ENCODE assay signal across 33 cellular contexts in genomic region chr9:101047848-101048402, GRCh38. TPM values are rescaled to one million over a fixed set of nuclear protein-coding genes. Genes with fewer than 3 reads are reported as not detected.
A peak's percentile ranks its signal among the peaks of the same experiment; 100 is the strongest.
DNase-seq lines count a peak whose midpoint lies in the region; ATAC-seq and TF ChIP-seq lines count a peak whose summit lies in the region.
"Had no signal": no experiment of that assay in that cellular context is flagged by ENCODE, and none has a peak within 500 bp of the region (broad histone marks: within the 10 kb centered on the region; RNA-seq: fewer than 3 reads in every experiment).

No MANE protein-coding gene starts in this region.

- H3K27me3 ChIP-seq in breast epithelium (no peaks in the 10 kb centered on the region), PC-3 (ENCODE audit: low read length) (no peaks in the 10 kb centered on the region), Peyer's patch (no peaks in the 10 kb centered on the region)
- no peaks in the 10 kb centered on the region for H3K27me3 ChIP-seq in naive thymus-derived CD4-positive, alpha-beta T cell (ENCODE audit: control insufficient read depth in 2 of 2, insufficient read depth in 2 of 2, low read length in 2 of 2)
- H3K27me3 ChIP-seq: adrenal gland, colonic mucosa, vagina had no signal

- H3K79me2 ChIP-seq in PC-3 (ENCODE audit: low read length), result no peaks in the 10 kb centered on the region

- no peaks in the 10 kb centered on the region for H3K9me3 Mint-ChIP-seq in MCF 10A (ENCODE audit: unreplicated experiment)
- peaks cover 0 to 7% (median 0%) of the 10 kb centered on the region in 11 donors for H3K9me3 Mint-ChIP-seq in naive thymus-derived CD4-positive, alpha-beta T cell
- no peaks in the 10 kb centered on the region for H3K9me3 Mint-ChIP-seq in activated naive CD4-positive, alpha-beta T cell treated with anti-CD3 and anti-CD28 coated beads, Interleukin-2, amount 10 ng/mL, durations not matched to agents 7 days and 5 days
- H3K9me3 Mint-ChIP-seq: activated CD4-positive, alpha-beta memory T cell treated with anti-CD3 and anti-CD28 coated beads for 36 hours; activated T-helper 1 cell treated with anti-CD3 and anti-CD28 coated beads, Interleukin-12 subunit alpha, Interleukin-12 subunit beta, Interleukin-2, Interleukin-4 antibody, amounts not matched to agents 30 ng/mL and 10 ng/mL and 1 ng/mL, durations not matched to agents 14 hours and 24 hours and 36 hours had no signal

- H3K4me1 ChIP-seq in breast epithelium (no peaks in the 10 kb centered on the region), PC-3 (ENCODE audit: insufficient read depth, low read length) (no peaks in the 10 kb centered on the region), Peyer's patch (no peaks in the 10 kb centered on the region)
- no peaks in the 10 kb centered on the region for H3K4me1 ChIP-seq in naive thymus-derived CD4-positive, alpha-beta T cell (ENCODE audit: control insufficient read depth in 2 of 2, insufficient read depth in 2 of 2, low read length in 2 of 2)
- H3K4me1 ChIP-seq: A549, adrenal gland, body of pancreas, colonic mucosa, vagina had no signal

- H3K36me3 Mint-ChIP-seq in MCF 10A (ENCODE audit: insufficient read depth, unreplicated experiment), result peaks cover 2% of the 10 kb centered on the region
- H3K36me3 Mint-ChIP-seq in naive thymus-derived CD4-positive, alpha-beta T cell, result no peaks in the 10 kb centered on the region
- no peaks in the 10 kb centered on the region for H3K36me3 Mint-ChIP-seq in activated naive CD4-positive, alpha-beta T cell treated with anti-CD3 and anti-CD28 coated beads, Interleukin-2, amount 10 ng/mL, durations not matched to agents 7 days and 5 days
- H3K36me3 Mint-ChIP-seq: activated CD4-positive, alpha-beta memory T cell treated with anti-CD3 and anti-CD28 coated beads for 36 hours had no signal

- H3K27ac ChIP-seq in breast epithelium (no peak overlapping the region), PC-3 (ENCODE audit: low read length) (no peak overlapping the region), Peyer's patch (no peak overlapping the region)
- no peak overlapping the region for H3K27ac ChIP-seq in naive thymus-derived CD4-positive, alpha-beta T cell (ENCODE audit: low read depth, low read length)
- H3K27ac ChIP-seq: A549, adrenal gland, body of pancreas, colonic mucosa, left ventricle myocardium inferior, vagina had no signal

- TF ChIP-seq POLR2A in breast epithelium (IDR thresholded peaks at IDR 0.05) (no peak), Peyer's patch (IDR thresholded peaks at IDR 0.05) (no peak)

- peaks cover 38% of the 10 kb centered on the region for H3K27me3 Mint-ChIP-seq in MCF 10A (ENCODE audit: insufficient read depth, unreplicated experiment)
- peaks cover 0 to 11% (median 0%) of the 10 kb centered on the region in 5 donors for H3K27me3 Mint-ChIP-seq in naive thymus-derived CD4-positive, alpha-beta T cell
- H3K27me3 Mint-ChIP-seq in activated naive CD4-positive, alpha-beta T cell treated with anti-CD3 and anti-CD28 coated beads, Interleukin-2, amount 10 ng/mL, durations not matched to agents 7 days and 5 days, result no peaks in the 10 kb centered on the region
- H3K27me3 Mint-ChIP-seq: activated CD4-positive, alpha-beta memory T cell treated with anti-CD3 and anti-CD28 coated beads for 36 hours; stimulated activated naive CD8-positive, alpha-beta T cell treated with anti-CD3 and anti-CD28 coated beads, Interleukin-15, amount 100 ng/mL, for 72 hours had no signal

- DNase-seq in MCF 10A (ENCODE audit: unreplicated experiment) (peak; percentile 43), breast epithelium (ENCODE audit: low spot score in 2 of 2) (no peak), PC-3 (peak; percentile 1), dermis blood vessel endothelial cell (peak; percentile 4), superior temporal gyrus (ENCODE audit: extremely low spot score) (peak; percentile 55), Peyer's patch (no peak)
- no peak for DNase-seq in naive thymus-derived CD4-positive, alpha-beta T cell
- DNase-seq in activated naive CD4-positive, alpha-beta T cell treated with anti-CD3 and anti-CD28 coated beads, Interleukin-2, amount 10 ng/mL, durations not matched to agents 7 days and 5 days, result no peak
- DNase-seq: activated CD4-positive, alpha-beta memory T cell treated with anti-CD3 and anti-CD28 coated beads for 36 hours; activated CD4-positive, CD25-positive, alpha-beta regulatory T cell treated with anti-CD3 and anti-CD28 coated beads, Interleukin-2, amount 50 U/mL, for 72 hours; activated naive CD4-positive, alpha-beta T cell treated with Interleukin-2 at 50 U/mL for 16 hours; adrenal gland; AML-193; body of pancreas; CD4-positive, alpha-beta T cell; colonic mucosa; effector CD8-positive, alpha-beta T cell; erythroblast; foreskin fibroblast; head of caudate nucleus; islet precursor cell; KBM-7; left ventricle myocardium inferior; NCI-H1417; NCI-H82; right cardiac atrium; stimulated activated naive CD8-positive, alpha-beta T cell treated with anti-CD3 and anti-CD28 coated beads, Interleukin-15, amount 100 ng/mL, for 72 hours had no signal

- BruUV-seq in MCF 10A (replicated peaks; lab: Mats Ljungman, UMichigan) (no TSS peak), PC-3 (replicated peaks; lab: Mats Ljungman, UMichigan) (no TSS peak)

- CTCF ChIA-PET in MCF 10A (lab: Yijun Ruan, JAX) (no interaction called here), PC-3 (lab: Charles Lee) (no interaction called here)
- CTCF ChIA-PET in naive thymus-derived CD4-positive, alpha-beta T cell (lab: Charles Lee), result no interaction called here
- CTCF ChIA-PET in activated naive CD4-positive, alpha-beta T cell treated with anti-CD3 and anti-CD28 coated beads, Interleukin-2, amount 10 ng/mL, durations not matched to agents 7 days and 5 days (lab: Charles Lee), result no interaction called here

- H3K36me3 ChIP-seq in breast epithelium (no peaks in the 10 kb centered on the region), PC-3 (ENCODE audit: low read depth, low read length) (no peaks in the 10 kb centered on the region), Peyer's patch (no peaks in the 10 kb centered on the region)
- H3K36me3 ChIP-seq in naive thymus-derived CD4-positive, alpha-beta T cell (ENCODE audit: control insufficient read depth in 2 of 3, insufficient read depth in 3 of 3, low read length in 3 of 3), result no peaks in the 10 kb centered on the region
- H3K36me3 ChIP-seq: adrenal gland, colonic mucosa, left ventricle myocardium inferior, vagina had no signal

- no peak overlapping the region for H3K4me2 ChIP-seq in PC-3 (ENCODE audit: low read length)
- H3K4me2 ChIP-seq: A549 had no signal

- no peak for ATAC-seq in PC-3
- no peak for ATAC-seq in naive thymus-derived CD4-positive, alpha-beta T cell
- ATAC-seq: A549; body of pancreas; GM12878; right cardiac atrium; stimulated activated naive CD8-positive, alpha-beta T cell treated with anti-CD3 and anti-CD28 coated beads, Interleukin-15, amount 100 ng/mL, for 72 hours had no signal

- POLR2A ChIA-PET in MCF 10A (lab: Yijun Ruan, JAX), result interaction anchor here (0.6 to 1.0 kb wide), 2 partner anchors 10 to 24 kb away, joined by 3 to 4 read pairs; no protein-coding TSS in a partner anchor
- POLR2A ChIA-PET in PC-3 (lab: Charles Lee; ENCODE audit: unreplicated experiment), result no interaction called here
- POLR2A ChIA-PET in naive thymus-derived CD4-positive, alpha-beta T cell (lab: Charles Lee), result no interaction called here

- H3K9me2 ChIP-seq in PC-3 (replicated peaks; ENCODE audit: low read length), result no peaks in the 10 kb centered on the region

- H3K9me3 ChIP-seq in breast epithelium, result no peaks in the 10 kb centered on the region
- H3K9me3 ChIP-seq in PC-3 (ENCODE audit: low read length), result no peaks in the 10 kb centered on the region
- H3K9me3 ChIP-seq in Peyer's patch, result no peaks in the 10 kb centered on the region
- no peaks in the 10 kb centered on the region for H3K9me3 ChIP-seq in naive thymus-derived CD4-positive, alpha-beta T cell (ENCODE audit: control insufficient read depth in 2 of 3, low read length in 3 of 3)
- H3K9me3 ChIP-seq: A549, body of pancreas, colonic mucosa, left ventricle myocardium inferior, vagina had no signal

- H3K4me3 Mint-ChIP-seq in MCF 10A (ENCODE audit: unreplicated experiment), result no peak overlapping the region
- H3K4me3 Mint-ChIP-seq in naive thymus-derived CD4-positive, alpha-beta T cell, result no peak overlapping the region
- H3K4me3 Mint-ChIP-seq in activated naive CD4-positive, alpha-beta T cell treated with anti-CD3 and anti-CD28 coated beads, Interleukin-2, amount 10 ng/mL, durations not matched to agents 7 days and 5 days, result no peak overlapping the region
- H3K4me3 Mint-ChIP-seq: activated CD4-positive, alpha-beta memory T cell treated with anti-CD3 and anti-CD28 coated beads for 36 hours; activated T-helper 1 cell treated with anti-CD3 and anti-CD28 coated beads, Interleukin-12 subunit alpha, Interleukin-12 subunit beta, Interleukin-2, Interleukin-4 antibody, amounts not matched to agents 30 ng/mL and 10 ng/mL and 1 ng/mL, durations not matched to agents 14 hours and 24 hours and 36 hours; CD4-positive, alpha-beta T cell; stimulated activated naive CD8-positive, alpha-beta T cell treated with anti-CD3 and anti-CD28 coated beads, Interleukin-15, amount 100 ng/mL, for 72 hours had no signal

- H3K4me3 ChIP-seq in breast epithelium (no peak overlapping the region), PC-3 (ENCODE audit: low read length) (no peak overlapping the region), Peyer's patch (no peak overlapping the region)
- H3K4me3 ChIP-seq in naive thymus-derived CD4-positive, alpha-beta T cell (ENCODE audit: low read length), result no peak overlapping the region
- H3K4me3 ChIP-seq: A549, adrenal gland, body of pancreas, colonic mucosa, GM12878, left ventricle myocardium inferior, vagina had no signal

- H3F3A ChIP-seq in PC-3 (ENCODE audit: low read length, unreplicated experiment), result no peaks in the 10 kb centered on the region

- no peak overlapping the region for H3K27ac Mint-ChIP-seq in MCF 10A (ENCODE audit: low read depth, unreplicated experiment)
- H3K27ac Mint-ChIP-seq in naive thymus-derived CD4-positive, alpha-beta T cell, result no peak overlapping the region
- H3K27ac Mint-ChIP-seq in activated naive CD4-positive, alpha-beta T cell treated with anti-CD3 and anti-CD28 coated beads, Interleukin-2, amount 10 ng/mL, durations not matched to agents 7 days and 5 days, result no peak overlapping the region
- H3K27ac Mint-ChIP-seq: activated CD4-positive, alpha-beta memory T cell treated with anti-CD3 and anti-CD28 coated beads for 36 hours; activated T-helper 1 cell treated with anti-CD3 and anti-CD28 coated beads, Interleukin-12 subunit alpha, Interleukin-12 subunit beta, Interleukin-2, Interleukin-4 antibody, amounts not matched to agents 30 ng/mL and 10 ng/mL and 1 ng/mL, durations not matched to agents 14 hours and 24 hours and 36 hours; CD4-positive, alpha-beta T cell; stimulated activated naive CD8-positive, alpha-beta T cell treated with anti-CD3 and anti-CD28 coated beads, Interleukin-15, amount 100 ng/mL, for 72 hours had no signal

- no peak overlapping the region for H2AFZ ChIP-seq in PC-3 (ENCODE audit: low read length)

- no peak overlapping the region for H3K9ac ChIP-seq in PC-3 (ENCODE audit: low read length)

- H3K4me1 Mint-ChIP-seq in MCF 10A (ENCODE audit: insufficient read depth, unreplicated experiment), result no peaks in the 10 kb centered on the region
- peaks cover 0 to 2% (median 0%) of the 10 kb centered on the region in 7 donors for H3K4me1 Mint-ChIP-seq in naive thymus-derived CD4-positive, alpha-beta T cell
- H3K4me1 Mint-ChIP-seq in activated naive CD4-positive, alpha-beta T cell treated with anti-CD3 and anti-CD28 coated beads, Interleukin-2, amount 10 ng/mL, durations not matched to agents 7 days and 5 days, result no peaks in the 10 kb centered on the region
- H3K4me1 Mint-ChIP-seq: stimulated activated naive CD8-positive, alpha-beta T cell treated with anti-CD3 and anti-CD28 coated beads, Interleukin-15, amount 100 ng/mL, for 72 hours had no signal

- intact Hi-C loops in MCF 10A (cut with micrococcal nuclease) (no loop called here), breast epithelium (cut with DNase I; ENCODE audit: low total_unique reads) (no loop called here), PC-3 (cut with micrococcal nuclease) (no loop called here)
- intact Hi-C loops in naive thymus-derived CD4-positive, alpha-beta T cell (cut with micrococcal nuclease), result no loop called here

- H4K20me1 ChIP-seq in PC-3 (ENCODE audit: low read length), result no peaks in the 10 kb centered on the region

- TF ChIP-seq CTCF in MCF 10A (IDR thresholded peaks at IDR 0.05; ENCODE audit: unreplicated experiment) (no peak), breast epithelium (IDR thresholded peaks at IDR 0.05) (no peak), PC-3 (conservative IDR thresholded peaks at IDR 0.05; ENCODE audit: low read depth, low read length) (no peak), Peyer's patch (IDR thresholded peaks at IDR 0.05) (no peak)

RNA-seq across cellular contexts. Expression of gene PLPPR1, which starts 19.4 kb away (rescaled TPM):
- total RNA-seq in MCF 10A (2022) (not detected in 2 replicates), breast epithelium (1 to 10 TPM in 1 of 3 donors, under 1 TPM in 1, not detected in 1; 0.66 to 2.2 TPM), PC-3 (2014; rRNA removed) (not detected in 2 replicates), dermis blood vessel endothelial cell (not detected in 2 replicates), Peyer's patch (under 1 TPM in 1 of 4 donors, not detected in 3; 0.54 TPM)
- total RNA-seq in naive thymus-derived CD4-positive, alpha-beta T cell, result not detected
- not detected for polyA plus RNA-seq in naive thymus-derived CD4-positive, alpha-beta T cell
- total RNA-seq: activated CD4-positive, alpha-beta memory T cell treated with anti-CD3 and anti-CD28 coated beads for 36 hours; activated T-helper 1 cell treated with anti-CD3 and anti-CD28 coated beads, Interleukin-12 subunit alpha, Interleukin-12 subunit beta, Interleukin-2, Interleukin-4 antibody, amounts not matched to agents 30 ng/mL and 10 ng/mL and 1 ng/mL, durations not matched to agents 14 hours and 24 hours and 36 hours; CD4-positive, alpha-beta T cell; Daoy; GM12878; left ventricle myocardium inferior; right cardiac atrium; T-helper 2 cell treated with Interferon-gamma antibody and Interleukin-4, amounts not matched to agents 100 ng/mL and 5 ng/mL, for 36 hours; vagina had no signal
- polyA plus RNA-seq: right cardiac atrium had no signal

Comparison
In these comparisons a context has a peak if more than half of its experiments do, and no peak if none do; other contexts are left out.
1. DNase-seq: peak in MCF 10A (single experiment), PC-3 (single experiment), dermis blood vessel endothelial cell (single experiment) and superior temporal gyrus (single experiment); none in breast epithelium (0 of 2), Peyer's patch (0 of 3), naive thymus-derived CD4-positive, alpha-beta T cell (0 of 9) and activated naive CD4-positive, alpha-beta T cell treated with anti-CD3 and anti-CD28 coated beads, Interleukin-2, amount 10 ng/mL, durations not matched to agents 7 days and 5 days (single experiment).